Comparison of ENCODE assay signal across 1 cellular context in genomic region chr1:230382060-230382491, GRCh38.
TF ChIP-seq lines count a peak whose summit lies in the region.

No MANE protein-coding gene starts in this region.

TF ChIP-seq in H1, 55 proteins besides CTCF, POLR2A, EP300 and RAD21 (continued from another document):
- TF ChIP-seq, protein P1, sequence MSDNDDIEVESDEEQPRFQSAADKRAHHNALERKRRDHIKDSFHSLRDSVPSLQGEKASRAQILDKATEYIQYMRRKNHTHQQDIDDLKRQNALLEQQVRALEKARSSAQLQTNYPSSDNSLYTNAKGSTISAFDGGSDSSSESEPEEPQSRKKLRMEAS (IDR thresholded peaks at IDR 0.05) = peak; percentile 81
- TF ChIP-seq POLR2AphosphoS5 (IDR thresholded peaks at IDR 0.05; ENCODE audit: low read depth, low read length) (peak; percentile 41; the same call in 1 of the 2 replicates), JUN (IDR thresholded peaks at IDR 0.05; ENCODE audit: low read depth, low read length) (0 out of 2 replicates have a peak, but pooled peaks have one; percentile 36), EZH2 (IDR thresholded peaks at IDR 0.05; ENCODE audit: low read depth, low read length, severe bottlenecking) (no peak), USF2 (IDR thresholded peaks at IDR 0.05; ENCODE audit: low read length) (peak; percentile 44; the same call in 1 of the 2 replicates), ASH2L (IDR thresholded peaks at IDR 0.05; ENCODE audit: low read length) (no peak), CTBP2 (IDR thresholded peaks at IDR 0.05; ENCODE audit: borderline replicate concordance, insufficient read depth, insufficient read length, low read length) (peak; percentile 50), BCL11A (IDR thresholded peaks at IDR 0.05; ENCODE audit: low read depth in 2 of 2, low read length in 2 of 2) (no peak), TAF1 (IDR thresholded peaks at IDR 0.05; ENCODE audit: low read depth, low read length) (0 out of 2 replicates have a peak, but pooled peaks have one; percentile 17)
- TF ChIP-seq, protein P2, sequence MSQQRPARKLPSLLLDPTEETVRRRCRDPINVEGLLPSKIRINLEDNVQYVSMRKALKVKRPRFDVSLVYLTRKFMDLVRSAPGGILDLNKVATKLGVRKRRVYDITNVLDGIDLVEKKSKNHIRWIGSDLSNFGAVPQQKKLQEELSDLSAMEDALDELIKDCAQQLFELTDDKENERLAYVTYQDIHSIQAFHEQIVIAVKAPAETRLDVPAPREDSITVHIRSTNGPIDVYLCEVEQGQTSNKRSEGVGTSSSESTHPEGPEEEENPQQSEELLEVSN (IDR thresholded peaks at IDR 0.05) = peak; percentile 18; the same call in 1 of the 2 replicates
